In the genomic region with DNA sequence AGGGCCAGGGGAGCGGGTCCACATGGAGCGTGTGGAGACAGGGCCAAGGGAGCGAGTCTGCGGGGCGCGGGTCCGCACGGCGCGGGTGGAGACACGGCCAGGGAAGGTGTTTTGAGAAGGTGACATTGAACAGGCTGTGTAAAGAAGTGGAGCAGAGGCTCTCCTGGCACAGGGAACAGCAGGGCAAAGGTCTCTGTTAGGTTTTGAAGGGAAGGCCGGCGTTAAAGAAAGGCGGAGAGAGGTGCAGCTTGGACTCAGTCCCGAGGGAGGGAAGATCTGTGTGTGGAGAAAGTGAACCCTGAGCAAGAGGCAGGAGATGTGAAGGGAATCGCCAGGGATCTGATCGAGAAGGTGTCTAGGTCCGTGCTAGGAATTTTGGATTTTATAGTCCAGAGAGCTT, we compare ENCODE assay signal across 9 cellular contexts. TPM values are rescaled to one million over a fixed set of nuclear protein-coding genes. Genes with fewer than 3 reads are reported as not detected.
DNase-seq lines count a peak whose midpoint lies in the region; ATAC-seq, FAIRE-seq and TF ChIP-seq lines count a peak whose summit lies in the region.
"Had no signal": no experiment of that assay in that cellular context is flagged by ENCODE, and none has a peak within 500 bp of the region (broad histone marks: within the 10 kb centered on the region; RNA-seq: fewer than 3 reads in every experiment).

No MANE protein-coding gene starts in this region.

- H3K4me1 ChIP-seq in A549: peaks cover 5% of the 10 kb centered on the region; the same call in 2 of the 3 replicates
- H3K4me1 ChIP-seq in H9 (ENCODE audit: insufficient read depth, low read length): no peaks in the 10 kb centered on the region; the same call in 1 of the 2 replicates

- H3K4me3 Mint-ChIP-seq in H9 (peak overlapping the region; percentile 63 to 64), memory B cell (peak overlapping the region; percentile 1)
- H3K4me3 Mint-ChIP-seq in activated naive CD8-positive, alpha-beta T cell treated with anti-CD3 and anti-CD28 coated beads for 36 hours: peak overlapping the region; percentile 76

- H3K27me3 ChIP-seq in H9 (ENCODE audit: insufficient read depth, low read length): peaks cover 7% of the 10 kb centered on the region

- H2BK5ac ChIP-seq in H9 (ENCODE audit: insufficient read length, low read length): no peak overlapping the region

- no peak overlapping the region for H3K14ac ChIP-seq in H9 (ENCODE audit: insufficient read depth, low read length)

- H4K8ac ChIP-seq in H9 (replicated peaks; ENCODE audit: insufficient read length, low read depth, low read length): no peak overlapping the region

- no peak for TF ChIP-seq EP300 in A549 (IDR thresholded peaks at IDR 0.05)

- H3K27ac Mint-ChIP-seq in H9: no peak overlapping the region
- no peak overlapping the region for H3K27ac Mint-ChIP-seq in activated naive CD8-positive, alpha-beta T cell treated with anti-CD3 and anti-CD28 coated beads for 36 hours
- H3K27ac Mint-ChIP-seq in memory B cell: no peak overlapping the region

- no peak for ATAC-seq in A549
- ATAC-seq in memory B cell (ENCODE audit: low read depth): no peak

- no peaks in the 10 kb centered on the region for H4K20me1 ChIP-seq in H9 (ENCODE audit: control insufficient read depth, insufficient read depth, insufficient read length)

- no peak for TF ChIP-seq RAD21 in A549 (conservative IDR thresholded peaks at IDR 0.05 in 1 of 2, IDR thresholded peaks at IDR 0.05 in 1 of 2)

- H3K9ac ChIP-seq in H9 (ENCODE audit: extremely low read depth, insufficient read length, low read length): no peak overlapping the region

- H3K36me3 Mint-ChIP-seq in H9 (ENCODE audit: insufficient read depth in 1 of 3, low read depth in 3 of 3): peaks cover 12 to 25% (median 20%) of the 10 kb centered on the region in 3 experiments; a peak in 6 of 7 replicates
- peaks cover 19% of the 10 kb centered on the region for H3K36me3 Mint-ChIP-seq in activated naive CD8-positive, alpha-beta T cell treated with anti-CD3 and anti-CD28 coated beads for 36 hours
- H3K36me3 Mint-ChIP-seq in memory B cell: no peaks in the 10 kb centered on the region

- DNase-seq in A549 (ENCODE audit: low read depth in 1 of 2, low spot score in 1 of 2): no peak
- DNase-seq in H9: no peak
- DNase-seq in activated naive CD8-positive, alpha-beta T cell treated with anti-CD3 and anti-CD28 coated beads for 36 hours: no peak
- no peak for DNase-seq in memory B cell (ENCODE audit: low spot score in 2 of 2)
- no peak for DNase-seq in NCI-H510A (lab: John Stamatoyannopoulos, UW)
- DNase-seq in T-helper 9 cell: no peak
- no peak for DNase-seq in GM13977 (ENCODE audit: low spot score)
- DNase-seq in stimulated activated CD4-positive, alpha-beta T cell treated with anti-CD3 and anti-CD28 coated beads, Interleukin-2, amount 100 ng/mL, for 48 hours: no peak
- DNase-seq: GDM1 had no signal

- H2BK15ac ChIP-seq in H9 (ENCODE audit: low read depth, low read length): no peak overlapping the region

- H3K9me3 ChIP-seq in A549: no peaks in the 10 kb centered on the region
- H3K9me3 ChIP-seq in H9 (ENCODE audit: control insufficient read depth, low read depth, low read length): no peaks in the 10 kb centered on the region

- H2AFZ ChIP-seq in H9 (ENCODE audit: low read length): no peak overlapping the region

- H3K56ac ChIP-seq in H9 (ENCODE audit: insufficient read length, low read depth, low read length): no peak overlapping the region

- H3K4me2 ChIP-seq in A549 (peak overlapping the region; percentile 47), H9 (ENCODE audit: insufficient read depth, insufficient read length, low read length) (peak overlapping the region; percentile 8)

- H3K9me3 Mint-ChIP-seq in H9 (no peaks in the 10 kb centered on the region; a peak in 1 of 5 replicates), memory B cell (no peaks in the 10 kb centered on the region)
- no peaks in the 10 kb centered on the region for H3K9me3 Mint-ChIP-seq in activated naive CD8-positive, alpha-beta T cell treated with anti-CD3 and anti-CD28 coated beads for 36 hours

- no peak for FAIRE-seq in A549 (lab: Jason Lieb, UNC)

- no peak overlapping the region for H4K5ac ChIP-seq in H9 (ENCODE audit: insufficient read length, low read depth, low read length)

- POLR2A ChIA-PET in A549 (lab: Yijun Ruan, JAX): no interaction called here

- no peak overlapping the region for H3T11ph ChIP-seq in H9 (ENCODE audit: low read length)

- no peak overlapping the region for H3K4me3 ChIP-seq in A549

- in situ Hi-C loops in GM13977 (cut with MboI; ENCODE audit: low pct_unique_long_range_greater_than_20kb, low sequenced_read_pairs, unreplicated experiment): no loop called here

- no peaks in the 10 kb centered on the region for H3K79me1 ChIP-seq in H9 (ENCODE audit: insufficient read depth, low read depth, low read length, poor library complexity, severe bottlenecking)

- peaks cover 5% of the 10 kb centered on the region for H3K23me2 ChIP-seq in H9 (ENCODE audit: insufficient read length, low read depth, low read length, poor library complexity, severe bottlenecking)

- H2BK20ac ChIP-seq in H9 (ENCODE audit: low read depth, low read length, poor library complexity, severe bottlenecking): no peak overlapping the region

- CTCF ChIA-PET in A549 (lab: Yijun Ruan, JAX): no interaction called here

- H2BK12ac ChIP-seq in H9 (ENCODE audit: insufficient read length, low read depth, low read length): no peak overlapping the region

- H3K18ac ChIP-seq in H9 (ENCODE audit: insufficient read length, low read depth, low read length): no peak overlapping the region

- H3K23ac ChIP-seq in H9 (ENCODE audit: insufficient read length, low read depth, low read length): no peak overlapping the region

- TF ChIP-seq CTCF in A549 (IDR thresholded peaks at IDR 0.05) (no peak), H9 (conservative IDR thresholded peaks at IDR 0.05) (no peak), GM13977 (IDR thresholded peaks at IDR 0.05; ENCODE audit: extremely low read depth, insufficient read depth, missing control alignments) (no peak)

- no peak overlapping the region for H2AK5ac ChIP-seq in H9 (ENCODE audit: insufficient read length, low read length)

- no peak for TF ChIP-seq POLR2A in A549 (IDR thresholded peaks at IDR 0.05; ENCODE audit: low read length)

- H4K91ac ChIP-seq in H9 (ENCODE audit: insufficient read length, low read depth, low read length): no peak overlapping the region

- H3K27me3 Mint-ChIP-seq in H9 (ENCODE audit: low read depth) (peaks cover 6% of the 10 kb centered on the region), memory B cell (no peaks in the 10 kb centered on the region)
- no peaks in the 10 kb centered on the region for H3K27me3 Mint-ChIP-seq in activated naive CD8-positive, alpha-beta T cell treated with anti-CD3 and anti-CD28 coated beads for 36 hours

- H3K4ac ChIP-seq in H9 (ENCODE audit: low read depth, low read length): no peak overlapping the region

- no peak overlapping the region for H2BK120ac ChIP-seq in H9 (ENCODE audit: low read depth, low read length, poor library complexity, severe bottlenecking)

- H3K27ac ChIP-seq in A549 (no peak overlapping the region), H9 (ENCODE audit: insufficient read length, low read depth, low read length) (no peak overlapping the region)

- WGBS in A549 (ENCODE audit: missing lambda C conversion rate): 87% methylated on average over 18 of the region's 18 CpGs
- no CpG with 5 or more reads among the region's 18 CpGs for WGBS in H9 (ENCODE audit: extremely low coverage, insufficient read length, low lambda C conversion rate)

- peaks cover 8% of the 10 kb centered on the region; the same call in 1 of the 2 replicates for H3K79me2 ChIP-seq in H9 (ENCODE audit: insufficient read depth, low read length)

- H3K4me1 Mint-ChIP-seq in H9 (peaks cover 15 to 20% of the 10 kb centered on the region in 2 experiments), memory B cell (peaks cover 9% of the 10 kb centered on the region)
- peaks cover 14% of the 10 kb centered on the region for H3K4me1 Mint-ChIP-seq in activated naive CD8-positive, alpha-beta T cell treated with anti-CD3 and anti-CD28 coated beads for 36 hours

TF ChIP-seq in A549, 52 proteins besides CTCF, POLR2A, EP300 and RAD21 (continues in another document):
- TF ChIP-seq CEBPB (IDR thresholded peaks at IDR 0.05): no peak
- TF ChIP-seq, protein P1, sequence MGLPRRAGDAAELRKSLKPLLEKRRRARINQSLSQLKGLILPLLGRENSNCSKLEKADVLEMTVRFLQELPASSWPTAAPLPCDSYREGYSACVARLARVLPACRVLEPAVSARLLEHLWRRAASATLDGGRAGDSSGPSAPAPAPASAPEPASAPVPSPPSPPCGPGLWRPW (IDR thresholded peaks at IDR 0.05): no peak
- TF ChIP-seq RCOR1 (IDR thresholded peaks at IDR 0.05; ENCODE audit: low read depth, low read length): no peak
- no peak for TF ChIP-seq BHLHE40 (IDR thresholded peaks at IDR 0.05; ENCODE audit: low read depth, low read length)
- no peak for TF ChIP-seq RFX5 (IDR thresholded peaks at IDR 0.05)
- no peak for TF ChIP-seq HDAC2 (IDR thresholded peaks at IDR 0.05)
- no peak for TF ChIP-seq TFCP2L1 (CRISPR knock-in tag; IDR thresholded peaks at IDR 0.05)

RNA-seq across cellular contexts. Expression of gene PXMP2, which starts 1.8 kb away (rescaled TPM):
- 21.3 and 22.5 TPM in 2 replicates for polyA plus RNA-seq in A549 (2011; rRNA removed)
- polyA plus RNA-seq in A549 (2012; cell fraction: cytosol; rRNA removed): 33.5 and 36.6 TPM in 2 replicates
- 18.9 and 26.1 TPM in 2 replicates for polyA plus RNA-seq in A549 (2012; cell fraction: nucleus; rRNA removed)
- 18.7 to 20.0 TPM (median 19.4 TPM) in 3 replicates for polyA plus RNA-seq in A549 (2017; fragmentation: RNase III; extraction: RNeasy Plus Mini Kit Qiagen cat#74134 plus additional on column Dnase treatment)
- polyA minus RNA-seq in A549 (2011; rRNA and poly(A)+ RNA removed): 11.3 and 11.7 TPM in 2 replicates
- 17.7 and 17.8 TPM in 2 replicates for total RNA-seq in H9 (2021)
- total RNA-seq in activated naive CD8-positive, alpha-beta T cell treated with anti-CD3 and anti-CD28 coated beads for 36 hours: 10 to 100 TPM; 18.3 to 19.0 TPM

RNA-seq across cellular contexts. Expression of gene POLE, which starts 2.1 kb away (rescaled TPM):
- polyA plus RNA-seq in A549 (2011; rRNA removed) (28.9 and 32.1 TPM in 2 replicates), A549 (2017; fragmentation: RNase III; extraction: RNeasy Plus Mini Kit Qiagen cat#74134 plus additional on column Dnase treatment) (63.7 to 73.6 TPM (median 67.2 TPM) in 3 replicates)
- 63.0 and 69.0 TPM in 2 replicates for polyA plus RNA-seq in A549 (2012; cell fraction: cytosol; rRNA removed)
- polyA plus RNA-seq in A549 (2012; cell fraction: nucleus; rRNA removed): 366 and 407 TPM in 2 replicates
- polyA minus RNA-seq in A549 (2011; rRNA and poly(A)+ RNA removed): 157 and 173 TPM in 2 replicates
- 131 and 147 TPM in 2 replicates for total RNA-seq in H9 (2021)
- 100 to 1,000 TPM; 117 to 123 TPM for total RNA-seq in activated naive CD8-positive, alpha-beta T cell treated with anti-CD3 and anti-CD28 coated beads for 36 hours

RNA-seq across cellular contexts. Expression of gene PGAM5, which starts 21.4 kb away (rescaled TPM):
- polyA plus RNA-seq in A549 (2011; rRNA removed) (29.3 and 36.7 TPM in 2 replicates), A549 (2017; fragmentation: RNase III; extraction: RNeasy Plus Mini Kit Qiagen cat#74134 plus additional on column Dnase treatment) (49.5 to 53.4 TPM (median 51.3 TPM) in 3 replicates)
- 62.8 and 89.2 TPM in 2 replicates for polyA plus RNA-seq in A549 (2012; cell fraction: cytosol; rRNA removed)
- polyA plus RNA-seq in A549 (2012; cell fraction: nucleus; rRNA removed): 57.4 and 65.8 TPM in 2 replicates
- polyA minus RNA-seq in A549 (2011; rRNA and poly(A)+ RNA removed): 97.5 and 139 TPM in 2 replicates
- total RNA-seq in H9 (2021): 112 and 118 TPM in 2 replicates
- total RNA-seq in activated naive CD8-positive, alpha-beta T cell treated with anti-CD3 and anti-CD28 coated beads for 36 hours: 100 to 1,000 TPM; 102 to 105 TPM

Comparison
In these comparisons a context has a peak if more than half of its experiments do, and no peak if none do; other contexts are left out.
1. H3K4me3 Mint-ChIP-seq: peak in every context shown above with its lines; median percentile 76 in activated naive CD8-positive, alpha-beta T cell treated with anti-CD3 and anti-CD28 coated beads for 36 hours; 64 in H9; 1 in memory B cell.